In the genomic region with DNA sequence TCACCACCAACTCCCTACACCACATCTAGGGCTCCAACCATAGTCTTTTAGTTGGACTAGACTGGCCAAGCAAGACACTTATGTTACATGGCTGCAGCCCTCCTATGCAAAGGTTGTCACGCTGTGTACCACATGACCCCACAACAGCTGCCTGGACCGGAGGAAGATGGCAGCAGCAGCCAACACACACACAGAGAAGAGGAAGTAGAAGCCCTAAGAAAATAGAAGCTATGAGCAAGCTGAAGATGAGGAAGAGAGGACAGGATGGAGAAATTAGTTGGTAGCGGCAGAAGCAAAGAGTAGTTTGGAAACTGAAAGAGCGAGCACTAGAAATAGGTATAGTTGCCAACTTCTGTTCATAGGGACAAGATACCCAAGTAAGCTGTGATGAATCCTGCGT, we compare ENCODE assay signal across 9 cellular contexts.
A peak's percentile ranks its signal among the peaks of the same experiment; 100 is the strongest.
DNase-seq lines count a peak whose midpoint lies in the region; ATAC-seq lines count a peak whose summit lies in the region.
"Had no signal": no experiment of that assay in that cellular context is flagged by ENCODE, and none has a peak within 500 bp of the region (broad histone marks: within the 10 kb centered on the region; RNA-seq: fewer than 3 reads in every experiment).

No MANE protein-coding gene starts in this region.

- peaks cover 61 to 97% (median 62%) of the 10 kb centered on the region in 3 donors for H3K4me1 Mint-ChIP-seq in naive B cell

- H3K4me3 Mint-ChIP-seq in naive B cell, result peak overlapping the region; percentile 26 to 79 (median 32)

- H3K36me3 Mint-ChIP-seq in naive B cell, result peaks cover 0 to 7% of the 10 kb centered on the region in 2 donors

- peak overlapping the region; percentile 29 to 94 (median 76) for H3K27ac Mint-ChIP-seq in naive B cell

- ATAC-seq in GM19043 (IDR thresholded peaks at IDR 0.05; ENCODE audit: low read depth, unreplicated experiment), result peak; percentile 73
- ATAC-seq in HG02798 (IDR thresholded peaks at IDR 0.05; ENCODE audit: poor library complexity, unreplicated experiment), result peak; percentile 75
- ATAC-seq in naive B cell (ENCODE audit: low read depth in 2 of 2), result peak; percentile 97 to 98

- DNase-seq in Kasumi-1 (lab: John Stamatoyannopoulos, UW), result peak; percentile 32 to 43
- DNase-seq in naive B cell, result peak; percentile 69
- no peak for DNase-seq in occipital lobe (lab: John Stamatoyannopoulos, UW)
- no peak for DNase-seq in ecto neural progenitor cell (ENCODE audit: low spot score)
- no peak for DNase-seq in kidney glomerular epithelial cell (lab: John Stamatoyannopoulos, UW)
- DNase-seq in COLO668 (lab: John Stamatoyannopoulos, UW; ENCODE audit: unreplicated experiment), result no peak
- DNase-seq: SK-N-SH had no signal

- no peaks in the 10 kb centered on the region for H3K27me3 Mint-ChIP-seq in naive B cell

- H3K9me3 Mint-ChIP-seq in naive B cell, result peaks cover 0 to 3% (median 0%) of the 10 kb centered on the region in 7 donors

Comparison
In these comparisons a context has a peak if more than half of its experiments do, and no peak if none do; other contexts are left out.
1. DNase-seq: peak in Kasumi-1 (2 of 2) and naive B cell (single experiment); none in occipital lobe (single experiment), ecto neural progenitor cell (single experiment), kidney glomerular epithelial cell (single experiment) and COLO668 (single experiment).
2. Peak in every context shown above with its lines, with median percentiles within 50 percentile points of each other: ATAC-seq.